Comparison of ENCODE assay signal across 26 cellular contexts in genomic region chr14:72752034-72752412, GRCh38.
DNase-seq lines count a peak whose midpoint lies in the region; ATAC-seq, FAIRE-seq and TF ChIP-seq lines count a peak whose summit lies in the region.
"Had no signal": no experiment of that assay in that cellular context is flagged by ENCODE, and none has a peak within 500 bp of the region (broad histone marks: within the 10 kb centered on the region; RNA-seq: fewer than 3 reads in every experiment).

No MANE protein-coding gene starts in this region.

- H3K27ac Mint-ChIP-seq in T-helper 17 cell: no peak overlapping the region
- no peak overlapping the region for H3K27ac Mint-ChIP-seq in activated naive CD4-positive, alpha-beta T cell treated with anti-CD3 and anti-CD28 coated beads, Interleukin-2, amount 50 U/mL, for 72 hours
- H3K27ac Mint-ChIP-seq: activated T-cell treated with anti-CD3 and anti-CD28 coated beads, Interleukin-2, amount 50 U/mL, for 72 hours had no signal

- no peak overlapping the region for H3K4me3 ChIP-seq in cardiac muscle cell
- no peak overlapping the region for H3K4me3 ChIP-seq in mucosa of descending colon
- H3K4me3 ChIP-seq: adrenal gland, HAP-1, skin epidermis, transverse colon had no signal

- peak; percentile 83 for FAIRE-seq in urothelium cell line (lab: Jason Lieb, UNC)

- H3K36me3 Mint-ChIP-seq in T-helper 17 cell (ENCODE audit: low read depth): no peaks in the 10 kb centered on the region
- H3K36me3 Mint-ChIP-seq in activated naive CD4-positive, alpha-beta T cell treated with anti-CD3 and anti-CD28 coated beads, Interleukin-2, amount 50 U/mL, for 72 hours: peaks cover 0 to 25% of the 10 kb centered on the region in 2 donors

- H3K9me3 Mint-ChIP-seq in activated naive CD4-positive, alpha-beta T cell treated with anti-CD3 and anti-CD28 coated beads, Interleukin-2, amount 50 U/mL, for 72 hours: peaks cover 17% of the 10 kb centered on the region in 2 donors

- H3K27ac ChIP-seq in cardiac muscle cell: peak overlapping the region; percentile 10
- H3K27ac ChIP-seq: adrenal gland, brain microvascular endothelial cell, skin epidermis, transverse colon, VCaP had no signal

- H3K27me3 ChIP-seq in cardiac muscle cell: no peaks in the 10 kb centered on the region
- H3K27me3 ChIP-seq: adrenal gland, brain microvascular endothelial cell, transverse colon had no signal

- H3K4me1 Mint-ChIP-seq in T-helper 17 cell: no peaks in the 10 kb centered on the region

- no peak for ATAC-seq in left cardiac atrium
- peak; percentile 36 for ATAC-seq in T-helper 17 cell
- peak; percentile 33 for ATAC-seq in mucosa of descending colon
- ATAC-seq in activated naive CD4-positive, alpha-beta T cell treated with anti-CD3 and anti-CD28 coated beads, Interleukin-2, amount 50 U/mL, for 72 hours: no peak
- ATAC-seq: activated T-cell treated with anti-CD3 and anti-CD28 coated beads, Interleukin-2, amount 50 U/mL, for 72 hours had no signal

- H3K36me3 ChIP-seq in cardiac muscle cell: peaks cover 6% of the 10 kb centered on the region
- H3K36me3 ChIP-seq in mucosa of descending colon (ENCODE audit: low read depth): no peaks in the 10 kb centered on the region
- H3K36me3 ChIP-seq: adrenal gland, HAP-1, transverse colon had no signal

- TF ChIP-seq CTCF in cardiac muscle cell (IDR thresholded peaks at IDR 0.05; ENCODE audit: low read depth, low read length) (no peak), mucosa of descending colon (IDR thresholded peaks at IDR 0.05) (no peak)

- H3K4me3 Mint-ChIP-seq in T-helper 17 cell: no peak overlapping the region
- H3K4me3 Mint-ChIP-seq: activated T-cell treated with anti-CD3 and anti-CD28 coated beads, Interleukin-2, amount 50 U/mL, for 72 hours had no signal

- DNase-seq in cardiac muscle cell (ENCODE audit: low read depth in 1 of 2, low spot score in 1 of 2) (no peak), left cardiac atrium (no peak), T-helper 17 cell (no peak), mucosa of descending colon (no peak), urothelium cell line (ENCODE audit: low spot score) (no peak), NCI-H2227 treated with DMSO at 0.1 percent for 48 hours (lab: John Stamatoyannopoulos, UW) (no peak), NCI-H2171 treated with DMSO at 0.1 percent for 48 hours (lab: John Stamatoyannopoulos, UW) (no peak)
- DNase-seq in activated naive CD4-positive, alpha-beta T cell treated with anti-CD3 and anti-CD28 coated beads, Interleukin-2, amount 50 U/mL, for 72 hours (ENCODE audit: low spot score in 2 of 2): no peak
- DNase-seq: activated CD4-positive, alpha-beta T cell treated with anti-CD3 and anti-CD28 coated beads for 48 hours; activated naive CD4-positive, alpha-beta T cell treated with Interleukin-2 at 50 U/mL for 16 hours; activated T-cell treated with anti-CD3 and anti-CD28 coated beads, Interleukin-2, amount 50 U/mL, for 72 hours; brain microvascular endothelial cell; Caco-2; DMS79; GF-D8; KBM-7; kidney glomerular epithelial cell; mesendoderm; NCI-H1436 treated with DMSO at 0.1 percent for 48 hours; NCI-H2107; OCI-M1; transverse colon had no signal

- H3K9me3 ChIP-seq in cardiac muscle cell (ENCODE audit: low read depth) (no peaks in the 10 kb centered on the region), T-helper 17 cell (ENCODE audit: control insufficient read depth, low read length, poor library complexity, severe bottlenecking) (no peaks in the 10 kb centered on the region), mucosa of descending colon (no peaks in the 10 kb centered on the region)
- H3K9me3 ChIP-seq: adrenal gland, HAP-1, transverse colon had no signal

- intact Hi-C loops in left cardiac atrium (cut with DNase I): no loop called here
- intact Hi-C loops in mucosa of descending colon (cut with DNase I, micrococcal nuclease): no loop called here

- H3K27me3 Mint-ChIP-seq in T-helper 17 cell: no peaks in the 10 kb centered on the region

- H3K4me1 ChIP-seq in cardiac muscle cell (ENCODE audit: low read depth) (peaks cover 11% of the 10 kb centered on the region), mucosa of descending colon (ENCODE audit: low read depth) (no peaks in the 10 kb centered on the region)
- H3K4me1 ChIP-seq: adrenal gland, Caco-2, HAP-1, transverse colon had no signal

Comparison
In these comparisons a context has a peak if more than half of its experiments do, and no peak if none do; other contexts are left out.
1. ATAC-seq: peak in T-helper 17 cell (single experiment) and mucosa of descending colon (single experiment); none in left cardiac atrium (0 of 2) and activated naive CD4-positive, alpha-beta T cell treated with anti-CD3 and anti-CD28 coated beads, Interleukin-2, amount 50 U/mL, for 72 hours (0 of 2).